In the genomic region with DNA sequence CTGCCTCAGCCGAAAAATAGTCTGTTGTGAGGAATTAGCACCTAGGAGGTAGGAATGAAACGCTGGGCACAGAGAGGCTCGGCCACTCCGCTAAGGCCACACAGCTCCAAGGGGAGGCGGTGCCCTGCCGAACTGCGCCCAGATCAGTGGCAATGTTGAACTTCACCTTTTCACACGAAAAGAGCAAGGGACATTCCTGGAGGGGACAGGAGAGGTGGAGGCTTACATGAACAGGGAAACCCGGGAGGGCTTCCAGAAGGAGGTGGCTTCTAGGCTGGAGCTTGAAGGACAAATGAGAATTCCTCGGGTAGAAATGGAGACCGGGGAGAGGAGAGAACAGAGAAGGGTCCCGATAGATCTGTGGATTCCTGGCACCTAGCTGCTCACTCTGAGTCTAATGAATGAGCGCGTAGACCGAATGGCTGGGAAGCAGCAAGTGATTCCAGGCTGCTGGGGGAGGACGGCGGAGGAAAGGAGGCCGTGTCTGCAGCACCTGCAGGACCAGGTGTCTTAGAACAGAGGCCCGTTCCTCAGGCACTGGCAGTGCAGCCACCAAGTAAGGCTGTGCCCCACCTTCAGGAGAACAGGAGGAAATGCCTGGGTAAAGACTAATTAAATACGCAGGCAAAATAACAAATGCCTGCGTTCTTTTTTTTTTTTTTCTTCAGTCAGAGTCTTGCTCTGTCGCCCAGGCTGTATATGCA, we compare ENCODE assay signal across 8 cellular contexts. TPM values are rescaled to one million over a fixed set of nuclear protein-coding genes. Genes with fewer than 3 reads are reported as not detected.
DNase-seq lines count a peak whose midpoint lies in the region; ATAC-seq and TF ChIP-seq lines count a peak whose summit lies in the region.

No MANE protein-coding gene starts in this region.

- intact Hi-C loops in natural killer cell (cut with micrococcal nuclease) = loop anchor here (2.0 kb wide), 1 partner anchor 187 kb away; no protein-coding TSS in a partner anchor

- H3K4me1 Mint-ChIP-seq in natural killer cell = peaks cover 22 to 32% of the 10 kb centered on the region in 2 donors

- peak overlapping the region; percentile 89 for H3K4me3 ChIP-seq in GM12864 (ENCODE audit: low read depth, low read length)
- peak overlapping the region; percentile 78 to 94 for H3K4me3 ChIP-seq in esophagus (ENCODE audit: low read depth in 1 of 2, low read length in 2 of 2)
- peak overlapping the region; percentile 84 for H3K4me3 ChIP-seq in urinary bladder (ENCODE audit: low read depth, low read length)

- H3K27ac ChIP-seq in esophagus (ENCODE audit: low read depth in 2 of 2, low read length in 1 of 2) (peak overlapping the region; percentile 87 to 97), urinary bladder (ENCODE audit: low read depth) (peak overlapping the region; percentile 94)

- H3K27ac Mint-ChIP-seq in natural killer cell = peak overlapping the region; percentile 96 to 100

- 10 to 13% methylated on average over 22 of the region's 22 CpGs for WGBS in esophagus, 2 donors
- whole genome bisulfite sequencing in urinary bladder = 25% methylated on average over 22 of the region's 22 CpGs

- H3K9me3 ChIP-seq in esophagus (ENCODE audit: control insufficient read depth in 2 of 2, insufficient read depth in 1 of 2, low read depth in 1 of 2, low read length in 1 of 2) = no peaks in the 10 kb centered on the region

- no peaks in the 10 kb centered on the region for H3K9me3 Mint-ChIP-seq in natural killer cell

- peak; percentile 45 for TF ChIP-seq CTCF in GM12864 (IDR thresholded peaks at IDR 0.05; ENCODE audit: low read depth, low read length, missing control alignments)
- TF ChIP-seq CTCF in natural killer cell (IDR thresholded peaks at IDR 0.05) = no peak

- H3K36me3 Mint-ChIP-seq in natural killer cell = no peaks in the 10 kb centered on the region

- H3K36me3 ChIP-seq in esophagus (ENCODE audit: control insufficient read depth in 2 of 2, insufficient read depth in 2 of 2, low read length in 1 of 2) = peaks cover 0 to 6% of the 10 kb centered on the region in 2 donors
- H3K36me3 ChIP-seq in urinary bladder (ENCODE audit: insufficient read depth) = no peaks in the 10 kb centered on the region

- DNase-seq in GM12864 (ENCODE audit: low read depth) (no peak), NCI-H526 (lab: John Stamatoyannopoulos, UW) (peak; percentile 64 to 77), natural killer cell (no peak), middle frontal gyrus (ENCODE audit: extremely low spot score, low spot score) (no peak)
- DNase-seq in activated CD8-positive, alpha-beta memory T cell treated with anti-CD3 and anti-CD28 coated beads, Interleukin-2, amount 50 U/mL, for 4 hours = peak; percentile 37

- peaks cover 3 to 13% of the 10 kb centered on the region in 2 donors for H3K4me1 ChIP-seq in esophagus (ENCODE audit: control insufficient read depth in 2 of 2, insufficient read depth in 2 of 2, low read length in 1 of 2)
- no peaks in the 10 kb centered on the region for H3K4me1 ChIP-seq in urinary bladder (ENCODE audit: insufficient read depth)

- ATAC-seq in HG02852 (IDR thresholded peaks at IDR 0.05; ENCODE audit: unreplicated experiment) (peak; percentile 22), natural killer cell (peak in 1 of 3 donors; percentile 8)

- H3K27me3 Mint-ChIP-seq in natural killer cell (ENCODE audit: low read depth in 2 of 2) = peaks cover 0 to 4% of the 10 kb centered on the region in 2 donors

- H3K4me3 Mint-ChIP-seq in natural killer cell = peak overlapping the region; percentile 98

- no peaks in the 10 kb centered on the region for H3K27me3 ChIP-seq in esophagus (ENCODE audit: control insufficient read depth in 1 of 2, insufficient read depth in 2 of 2, low read length in 2 of 2)

RNA-seq across cellular contexts. Expression of a gene that starts 0.7 kb away (rescaled TPM):
- polyA plus RNA-seq in esophagus = 10 to 100 TPM; 22.9 to 40.5 TPM
- 100 to 1,000 TPM in 1 of 3 donors, 10 to 100 TPM in 2; 72.2 to 104 (median 90.5) TPM for total RNA-seq in natural killer cell
- total RNA-seq in urinary bladder = 28.5 TPM
- 82.3 TPM for polyA plus RNA-seq in urinary bladder

RNA-seq across cellular contexts. Expression of a gene that starts 56.7 kb away (rescaled TPM):
- polyA plus RNA-seq in esophagus (10 to 100 TPM; 34.0 to 37.1 TPM), urinary bladder (26.7 TPM)
- total RNA-seq in natural killer cell (10 to 100 TPM; 28.6 to 36.4 (median 34.9) TPM), urinary bladder (11.2 TPM)

RNA-seq across cellular contexts. Expression of a gene that starts 57.0 kb away (rescaled TPM):
- polyA plus RNA-seq in esophagus (10 to 100 TPM; 21.6 to 40.3 TPM), urinary bladder (36.6 TPM)
- total RNA-seq in natural killer cell (100 to 1,000 TPM in 2 of 3 donors, 10 to 100 TPM in 1; 89.8 to 137 (median 126) TPM), urinary bladder (12.3 TPM)

Comparison
In these comparisons a context has a peak if more than half of its experiments do, and no peak if none do; other contexts are left out.
1. DNase-seq: peak in NCI-H526 (2 of 2) and activated CD8-positive, alpha-beta memory T cell treated with anti-CD3 and anti-CD28 coated beads, Interleukin-2, amount 50 U/mL, for 4 hours (single experiment); none in GM12864 (single experiment), natural killer cell (single experiment) and middle frontal gyrus (single experiment).
2. Peak in every context shown above with its lines, with median percentiles within 50 percentile points of each other: H3K4me3 ChIP-seq.